ENCODE assay signal across 8 cellular contexts in genomic region chr20:5658897-5659296, GRCh38. TPM values are rescaled to one million over a fixed set of nuclear protein-coding genes. Genes with fewer than 3 reads are reported as not detected.
DNase-seq lines count a peak whose midpoint lies in the region; ATAC-seq and TF ChIP-seq lines count a peak whose summit lies in the region.

No MANE protein-coding gene starts in this region.

- intact Hi-C loops in Right ventricle myocardium inferior (cut with DNase I): no loop called here

- TF ChIP-seq CTCF in glutamatergic neuron (IDR thresholded peaks at IDR 0.05; ENCODE audit: partially characterized antibody, unreplicated experiment): no peak

- H3K4me3 Mint-ChIP-seq in glutamatergic neuron (ENCODE audit: unreplicated experiment): no peak overlapping the region

- H3K27ac Mint-ChIP-seq in activated naive CD4-positive, alpha-beta T cell treated with anti-CD3 and anti-CD28 coated beads, Interleukin-2, amount 50 U/mL, for 72 hours: peak overlapping the region; percentile 27 to 66
- no peak overlapping the region for H3K27ac Mint-ChIP-seq in glutamatergic neuron (ENCODE audit: unreplicated experiment)

- ATAC-seq in activated naive CD4-positive, alpha-beta T cell treated with anti-CD3 and anti-CD28 coated beads, Interleukin-2, amount 50 U/mL, for 72 hours: peak; percentile 76 to 85
- ATAC-seq in Right ventricle myocardium inferior (peak; percentile 52), HG02763 (IDR thresholded peaks at IDR 0.05; ENCODE audit: unreplicated experiment) (no peak)

- DNase-seq in activated gamma-delta T cell treated with Interleukin-2 at 50 U/mL for 16 hours (peak; percentile 7), activated gamma-delta T cell (lab: John Stamatoyannopoulos, UW) (no peak), NCI-H69 (lab: John Stamatoyannopoulos, UW) (peak; percentile 79), Right ventricle myocardium inferior (ENCODE audit: missing footprints) (peak; percentile 78), putamen (ENCODE audit: low spot score) (peak; percentile 72), glutamatergic neuron (no peak)
- peak in 1 of 2 donors; percentile 54 for DNase-seq in activated naive CD4-positive, alpha-beta T cell treated with anti-CD3 and anti-CD28 coated beads, Interleukin-2, amount 50 U/mL, for 72 hours (ENCODE audit: low spot score in 2 of 2)

- H3K27me3 Mint-ChIP-seq in glutamatergic neuron (ENCODE audit: unreplicated experiment): peaks cover 2% of the 10 kb centered on the region

- no peaks in the 10 kb centered on the region for H3K36me3 Mint-ChIP-seq in activated naive CD4-positive, alpha-beta T cell treated with anti-CD3 and anti-CD28 coated beads, Interleukin-2, amount 50 U/mL, for 72 hours
- H3K36me3 Mint-ChIP-seq in glutamatergic neuron (ENCODE audit: unreplicated experiment): no peaks in the 10 kb centered on the region

- H3K9me3 Mint-ChIP-seq in activated naive CD4-positive, alpha-beta T cell treated with anti-CD3 and anti-CD28 coated beads, Interleukin-2, amount 50 U/mL, for 72 hours: no peaks in the 10 kb centered on the region
- H3K9me3 Mint-ChIP-seq in glutamatergic neuron (ENCODE audit: unreplicated experiment): peaks cover 2% of the 10 kb centered on the region

- no peaks in the 10 kb centered on the region for H3K4me1 Mint-ChIP-seq in glutamatergic neuron (ENCODE audit: low read depth, unreplicated experiment)

RNA-seq across cellular contexts. Expression of gene GPCPD1, which starts 48.1 kb away (rescaled TPM):
- total RNA-seq in activated naive CD4-positive, alpha-beta T cell treated with anti-CD3 and anti-CD28 coated beads, Interleukin-2, amount 50 U/mL, for 72 hours: 10 to 100 TPM; 27.1 to 64.9 TPM
- total RNA-seq in Right ventricle myocardium inferior (21.9 TPM), glutamatergic neuron (ENCODE audit: unreplicated experiment) (31.8 TPM)

Comparison
In these comparisons a context has a peak if more than half of its experiments do, and no peak if none do; other contexts are left out.
1. DNase-seq: peak in activated gamma-delta T cell treated with Interleukin-2 at 50 U/mL for 16 hours (single experiment), NCI-H69 (single experiment), Right ventricle myocardium inferior (single experiment) and putamen (single experiment); none in activated gamma-delta T cell (single experiment) and glutamatergic neuron (single experiment).